In genomic region chr11:46493786-46494185, GRCh38 we compare ENCODE assay signal across 16 cellular contexts.
"Had no signal": no experiment of that assay in that cellular context is flagged by ENCODE, and none has a peak within 500 bp of the region (broad histone marks: within the 10 kb centered on the region; RNA-seq: fewer than 3 reads in every experiment).

No MANE protein-coding gene starts in this region.

- H3K27ac ChIP-seq: brain microvascular endothelial cell, neutrophil had no signal

- H3K9me3 ChIP-seq: neutrophil had no signal

- H3K4me3 Mint-ChIP-seq: T-helper 1 cell treated with Interleukin-12 subunit alpha and Interleukin-12 subunit beta and Interleukin-4 antibody, amounts not matched to agents 30 μg/mL and 1 μg/mL, for 36 hours had no signal

- DNase-seq: activated CD4-positive, alpha-beta T cell treated with anti-CD3 and anti-CD28 coated beads for 48 hours; activated CD8-positive, alpha-beta memory T cell treated with anti-CD3 and anti-CD28 coated beads for 24 hours; activated naive CD4-positive, alpha-beta T cell treated with anti-CD3 and anti-CD28 coated beads, Interleukin-2, amount 50 U/mL, for 16 hours; brain microvascular endothelial cell; cerebellar nuclear complex; dermis blood vessel endothelial cell; erythroblast; foreskin melanocyte; islet precursor cell; posterior cingulate gyrus; trophoblast cell had no signal

- H3K27ac Mint-ChIP-seq: activated T-helper 2 cell treated with anti-CD3 and anti-CD28 coated beads, Interferon-gamma antibody, Interleukin-2, Interleukin-4, amounts not matched to agents 10 μg/mL and 5 μg/mL and 100 μg/mL, durations not matched to agents 14 hours and 24 hours and 36 hours; T-helper 1 cell treated with Interleukin-12 subunit alpha and Interleukin-12 subunit beta and Interleukin-4 antibody, amounts not matched to agents 30 μg/mL and 1 μg/mL, for 36 hours had no signal

- H3K27me3 ChIP-seq: brain microvascular endothelial cell, neutrophil had no signal

- H3K9me3 Mint-ChIP-seq: activated T-helper 2 cell treated with anti-CD3 and anti-CD28 coated beads, Interferon-gamma antibody, Interleukin-2, Interleukin-4, amounts not matched to agents 10 μg/mL and 5 μg/mL and 100 μg/mL, durations not matched to agents 14 hours and 24 hours and 36 hours; T-helper 1 cell treated with Interleukin-12 subunit alpha and Interleukin-12 subunit beta and Interleukin-4 antibody, amounts not matched to agents 30 μg/mL and 1 μg/mL, for 36 hours had no signal

- H3K4me3 ChIP-seq: skin epidermis had no signal

- ATAC-seq: left lobe of liver had no signal
